ENCODE assay signal across 34 cellular contexts in genomic region chr5:19706776-19707175, GRCh38.
"Had no signal": no experiment of that assay in that cellular context is flagged by ENCODE, and none has a peak within 500 bp of the region (broad histone marks: within the 10 kb centered on the region; RNA-seq: fewer than 3 reads in every experiment).

No MANE protein-coding gene starts in this region.

- H3K27me3 ChIP-seq: MG63 had no signal

- H3K27ac ChIP-seq: KMS-11 had no signal

- H3K9ac ChIP-seq: KMS-11 had no signal

- H3K36me3 ChIP-seq: MG63 had no signal

- H3K4me3 ChIP-seq: MG63 had no signal

- H3K4me2 ChIP-seq: KMS-11 had no signal

- DNase-seq: Karpas-422, Kasumi-1, MG63, MM.1S, MV-4-11, NCI-H1048, NCI-H1092, NCI-H1092 treated with DMSO at 0.1 percent for 48 hours, NCI-H1105, NCI-H1105 treated with DMSO at 0.1 percent for 48 hours, NCI-H1417, NCI-H1417 treated with DMSO at 0.1 percent for 48 hours, NCI-H1436, NCI-H1436 treated with DMSO at 0.1 percent for 48 hours, NCI-H146, NCI-H1694, NCI-H1694 treated with DMSO at 0.1 percent for 48 hours, NCI-H187, NCI-H187 treated with DMSO at 0.1 percent for 48 hours, NCI-H1930, NCI-H2029, NCI-H2029 treated with DMSO at 0.1 percent for 48 hours, NCI-H2081, NCI-H2081 treated with DMSO at 0.1 percent for 48 hours, NCI-H2107, NCI-H2171, NCI-H2171 treated with DMSO at 0.1 percent for 48 hours, NCI-H2227 treated with DMSO at 0.1 percent for 48 hours, NCI-H345, NCI-H446, NCI-H446 treated with DMSO at 0.1 percent for 48 hours, NCI-H510A, NCI-H510A treated with DMSO at 0.1 percent for 48 hours had no signal
